Comparison of ENCODE assay signal across 8 cellular contexts in the genomic region with DNA sequence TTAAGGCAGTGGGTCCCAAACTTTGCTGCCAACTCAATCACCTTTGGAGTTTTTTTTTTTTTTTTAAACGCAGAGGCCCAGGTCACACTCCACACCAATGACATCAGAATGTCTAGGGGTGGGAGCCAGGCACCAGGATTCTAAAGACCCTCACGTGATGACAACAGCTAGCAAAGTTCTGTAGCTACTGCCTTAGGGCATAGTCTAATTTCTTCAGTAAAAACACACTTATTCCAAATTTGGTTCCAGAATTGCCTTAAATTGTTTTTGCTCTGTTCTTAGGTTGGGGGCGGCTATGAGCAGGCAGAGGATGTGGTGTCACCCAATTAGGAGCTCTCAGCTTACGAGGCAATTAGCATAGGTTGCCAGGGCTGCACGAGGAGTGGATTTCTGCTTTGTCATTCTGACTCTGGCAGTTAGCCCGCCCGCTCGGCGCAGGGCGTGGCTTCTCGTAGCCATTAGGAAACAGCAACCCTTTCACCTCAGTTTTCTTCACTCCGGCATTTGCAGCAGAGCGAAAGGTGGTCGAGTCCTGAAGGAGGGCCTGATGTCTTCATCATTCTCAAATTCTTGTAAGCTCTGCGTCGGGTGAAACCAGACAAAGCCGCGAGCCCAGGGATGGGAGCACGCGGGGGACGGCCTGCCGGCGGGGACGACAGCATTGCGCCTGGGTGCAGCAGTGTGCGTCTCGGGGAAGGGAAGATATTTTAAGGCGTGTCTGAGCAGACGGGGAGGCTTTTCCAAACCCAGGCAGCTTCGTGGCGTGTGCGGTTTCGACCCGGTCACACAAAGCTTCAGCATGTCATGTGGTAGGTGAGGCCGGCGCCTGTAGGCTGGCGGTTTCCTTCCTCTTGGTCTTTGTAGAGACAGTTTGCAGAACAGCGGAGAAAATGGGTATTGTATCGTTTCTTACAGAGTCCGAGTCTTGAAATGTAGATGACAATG.
DNase-seq lines count a peak whose midpoint lies in the region; FAIRE-seq and TF ChIP-seq lines count a peak whose summit lies in the region.

No MANE protein-coding gene starts in this region.

- peak overlapping the region; percentile 97 to 99 (median 98) for H3K4me3 Mint-ChIP-seq in nephron
- peak overlapping the region; percentile 98 for H3K4me3 Mint-ChIP-seq in stimulated activated naive CD8-positive, alpha-beta T cell treated with anti-CD3 and anti-CD28 coated beads, Interleukin-15, Interleukin-2, amounts not matched to agents 100 ng/mL and 50 ng/mL, for 24 hours

- H3K4me1 Mint-ChIP-seq in nephron = peaks cover 31% of the 10 kb centered on the region
- peaks cover 23% of the 10 kb centered on the region for H3K4me1 Mint-ChIP-seq in stimulated activated naive CD8-positive, alpha-beta T cell treated with anti-CD3 and anti-CD28 coated beads, Interleukin-15, Interleukin-2, amounts not matched to agents 100 ng/mL and 50 ng/mL, for 24 hours (ENCODE audit: low read depth)

- peak overlapping the region; percentile 98 to 99 (median 99) for H3K27ac Mint-ChIP-seq in nephron
- H3K27ac Mint-ChIP-seq in stimulated activated naive CD8-positive, alpha-beta T cell treated with anti-CD3 and anti-CD28 coated beads, Interleukin-15, Interleukin-2, amounts not matched to agents 100 ng/mL and 50 ng/mL, for 24 hours = peak overlapping the region; percentile 99

- peaks cover 3% of the 10 kb centered on the region for H3K36me3 Mint-ChIP-seq in nephron (ENCODE audit: low read depth)
- H3K36me3 Mint-ChIP-seq in stimulated activated naive CD8-positive, alpha-beta T cell treated with anti-CD3 and anti-CD28 coated beads, Interleukin-15, Interleukin-2, amounts not matched to agents 100 ng/mL and 50 ng/mL, for 24 hours (ENCODE audit: low read depth) = peaks cover 21% of the 10 kb centered on the region

- peak; percentile 82 for FAIRE-seq in H54 (lab: Jason Lieb, UNC)

- TF ChIP-seq CTCF in nephron (IDR thresholded peaks at IDR 0.05; ENCODE audit: unreplicated experiment in 3 of 3) = no peak

- DNase-seq in ELR (ENCODE audit: low read depth) (peak; percentile 98), H54 (ENCODE audit: insufficient read length, low spot score) (peak; percentile 51), LoVo (ENCODE audit: low spot score) (peak; percentile 99), fibroblast of the conjunctiva (ENCODE audit: low read depth) (peak; percentile 96)
- DNase-seq in activated effector memory CD4-positive, alpha-beta T cell treated with anti-CD3 and anti-CD28 coated beads, Interleukin-2, amount 50 U/mL, for 16 hours = peak; percentile 96

- TF ChIP-seq POLR2A in H54 (IDR thresholded peaks at IDR 0.05; ENCODE audit: low read depth, low read length) (peak; percentile 85), Raji (IDR thresholded peaks at IDR 0.05; ENCODE audit: insufficient read depth, low read depth, low read length) (peak; percentile 98)

- H3K27me3 Mint-ChIP-seq in nephron (ENCODE audit: low read depth) = no peaks in the 10 kb centered on the region
- H3K27me3 Mint-ChIP-seq in stimulated activated naive CD8-positive, alpha-beta T cell treated with anti-CD3 and anti-CD28 coated beads, Interleukin-15, Interleukin-2, amounts not matched to agents 100 ng/mL and 50 ng/mL, for 24 hours = peaks cover 1% of the 10 kb centered on the region

- no peaks in the 10 kb centered on the region for H3K9me3 Mint-ChIP-seq in nephron
- no peaks in the 10 kb centered on the region for H3K9me3 Mint-ChIP-seq in stimulated activated naive CD8-positive, alpha-beta T cell treated with anti-CD3 and anti-CD28 coated beads, Interleukin-15, Interleukin-2, amounts not matched to agents 100 ng/mL and 50 ng/mL, for 24 hours

Comparison
In these comparisons a context has a peak if more than half of its experiments do, and no peak if none do; other contexts are left out.
1. Peak in every context shown above with its lines: DNase-seq.